12 cellular contexts compared by ENCODE assay signal in the genomic region with DNA sequence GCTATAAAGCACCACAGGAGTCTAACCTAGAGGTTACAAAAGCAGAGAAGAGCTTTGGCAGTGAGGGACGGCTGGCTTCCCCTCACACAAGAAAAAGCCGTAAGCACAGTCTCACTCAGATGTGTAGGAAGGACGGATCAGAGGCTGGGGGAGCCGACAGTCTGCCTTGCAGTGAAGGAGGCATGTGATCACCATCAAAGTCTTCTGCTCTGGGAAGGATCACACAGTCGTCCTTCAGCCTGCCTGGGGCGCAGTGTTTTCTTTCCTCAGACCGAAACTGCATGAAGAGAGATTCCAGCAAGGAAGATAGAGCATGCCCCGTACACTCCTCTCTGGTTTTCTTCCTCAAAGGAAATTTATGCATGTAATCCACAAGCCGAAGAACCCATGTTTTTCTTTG. TPM values are rescaled to one million over a fixed set of nuclear protein-coding genes. Genes with fewer than 3 reads are reported as not detected.
DNase-seq lines count a peak whose midpoint lies in the region; ATAC-seq and TF ChIP-seq lines count a peak whose summit lies in the region.
"Had no signal": no experiment of that assay in that cellular context is flagged by ENCODE, and none has a peak within 500 bp of the region (broad histone marks: within the 10 kb centered on the region; RNA-seq: fewer than 3 reads in every experiment).

No MANE protein-coding gene starts in this region.

- H2BK12ac ChIP-seq in trophoblast cell (ENCODE audit: low read length), result no peak overlapping the region

- peaks cover 88% of the 10 kb centered on the region for H3K36me3 Mint-ChIP-seq in Calu3 (ENCODE audit: insufficient read depth, unreplicated experiment)
- peaks cover 7% of the 10 kb centered on the region for H3K36me3 Mint-ChIP-seq in chondrocyte (ENCODE audit: low read depth)

- no peak overlapping the region for H2BK5ac ChIP-seq in trophoblast cell (ENCODE audit: low read depth, low read length, poor library complexity)

- WGBS in hepatocyte (ENCODE audit: low lambda C conversion rate, missing lambda C conversion rate), result 15% methylated on average over 9 of the region's 9 CpGs
- WGBS in trophoblast cell (ENCODE audit: extremely low coverage, insufficient coverage, insufficient read length), result no CpG with 5 or more reads among the region's 9 CpGs

- no peaks in the 10 kb centered on the region for H3K9me3 ChIP-seq in hepatocyte (ENCODE audit: low read depth)
- no peaks in the 10 kb centered on the region for H3K9me3 ChIP-seq in trophoblast cell (ENCODE audit: insufficient read depth, low read depth, low read length)
- H3K9me3 ChIP-seq: vagina had no signal

- no peak overlapping the region for H3K23ac ChIP-seq in trophoblast cell (ENCODE audit: low read length)

- TF ChIP-seq CTCF in Calu3 (IDR thresholded peaks at IDR 0.05; ENCODE audit: unreplicated experiment) (no peak), chondrocyte (IDR thresholded peaks at IDR 0.05) (no peak), hepatocyte (IDR thresholded peaks at IDR 0.05; ENCODE audit: poor library complexity) (no peak), GM13976 (IDR thresholded peaks at IDR 0.05; ENCODE audit: borderline replicate concordance, control extremely low read depth, extremely low read depth, insufficient read depth, missing control alignments) (no peak)

- H4K12ac ChIP-seq in trophoblast cell (ENCODE audit: low read depth, low read length), result no peak overlapping the region

- H3K4ac ChIP-seq in trophoblast cell (ENCODE audit: low read depth, low read length), result no peak overlapping the region

- no peak overlapping the region for H3K14ac ChIP-seq in trophoblast cell (ENCODE audit: low read length)

- peak overlapping the region; percentile 94 for H3K27ac Mint-ChIP-seq in Calu3 (ENCODE audit: unreplicated experiment)
- peak overlapping the region; percentile 91 for H3K27ac Mint-ChIP-seq in chondrocyte (ENCODE audit: unreplicated experiment)
- H3K27ac Mint-ChIP-seq: activated CD4-positive, alpha-beta memory T cell treated with anti-CD3 and anti-CD28 coated beads, Interleukin-2, amount 10 ng/mL, durations not matched to agents 7 days and 5 days had no signal

- no peak overlapping the region for H4K91ac ChIP-seq in trophoblast cell (ENCODE audit: low read depth, low read length)

- H3K27ac ChIP-seq in hepatocyte (peak overlapping the region; percentile 94), trophoblast cell (ENCODE audit: low read depth, low read length) (peak overlapping the region; percentile 61)
- H3K27ac ChIP-seq: vagina had no signal

- H3K4me2 ChIP-seq in hepatocyte (peak overlapping the region; percentile 63), trophoblast cell (ENCODE audit: low read length) (no peak overlapping the region)

- H3K4me3 Mint-ChIP-seq in Calu3 (ENCODE audit: low read depth, unreplicated experiment) (peak overlapping the region; percentile 64), chondrocyte (ENCODE audit: unreplicated experiment) (peak overlapping the region; percentile 72)
- H3K4me3 Mint-ChIP-seq: activated CD4-positive, alpha-beta memory T cell treated with anti-CD3 and anti-CD28 coated beads, Interleukin-2, amount 10 ng/mL, durations not matched to agents 7 days and 5 days had no signal

- H4K20me1 ChIP-seq in hepatocyte (ENCODE audit: insufficient read depth, poor library complexity, severe bottlenecking), result peaks cover 42% of the 10 kb centered on the region

- H3K4me1 Mint-ChIP-seq in Calu3 (ENCODE audit: low read depth, unreplicated experiment) (peaks cover 86% of the 10 kb centered on the region), chondrocyte (ENCODE audit: low read depth) (peaks cover 35% of the 10 kb centered on the region)
- H3K4me1 Mint-ChIP-seq: activated CD4-positive, alpha-beta memory T cell treated with anti-CD3 and anti-CD28 coated beads, Interleukin-2, amount 10 ng/mL, durations not matched to agents 7 days and 5 days had no signal

- CTCF ChIA-PET in Calu3 (lab: Charles Lee), result interaction anchor here (1.1 to 1.6 kb wide), 4 partner anchors 8 to 518 kb away, joined by 3 to 5 read pairs (median 4); no protein-coding TSS in a partner anchor

- H3K36me3 ChIP-seq in hepatocyte (replicated peaks; ENCODE audit: insufficient read depth, low read depth) (no peaks in the 10 kb centered on the region), trophoblast cell (ENCODE audit: control insufficient read depth in 1 of 2, insufficient read depth in 2 of 2, low read length in 2 of 2) (no peaks in the 10 kb centered on the region)
- H3K36me3 ChIP-seq: vagina had no signal

- H3K9me3 Mint-ChIP-seq in Calu3 (ENCODE audit: low read depth, unreplicated experiment) (no peaks in the 10 kb centered on the region), chondrocyte (ENCODE audit: low read depth) (no peaks in the 10 kb centered on the region)
- H3K9me3 Mint-ChIP-seq: activated CD4-positive, alpha-beta memory T cell treated with anti-CD3 and anti-CD28 coated beads, Interleukin-2, amount 10 ng/mL, durations not matched to agents 7 days and 5 days had no signal

- peaks cover 91% of the 10 kb centered on the region for H3K4me1 ChIP-seq in hepatocyte (ENCODE audit: insufficient read depth)
- peaks cover 3 to 7% of the 10 kb centered on the region in 2 experiments for H3K4me1 ChIP-seq in trophoblast cell (ENCODE audit: control insufficient read depth in 1 of 2, insufficient read depth in 2 of 2, low read length in 2 of 2)
- H3K4me1 ChIP-seq: vagina had no signal

- no peak overlapping the region for H3K4me3 ChIP-seq in hepatocyte
- no peak overlapping the region for H3K4me3 ChIP-seq in trophoblast cell (ENCODE audit: low read depth, low read length)
- H3K4me3 ChIP-seq: vagina had no signal

- no peaks in the 10 kb centered on the region for H3K79me1 ChIP-seq in trophoblast cell (ENCODE audit: low read length)

- DNase-seq in Calu3, result no peak
- no peak for DNase-seq in chondrocyte (ENCODE audit: low spot score)
- peak; percentile 78 for DNase-seq in hepatocyte (ENCODE audit: low spot score)
- no peak for DNase-seq in trophoblast cell
- no peak for DNase-seq in GM13976 (ENCODE audit: low spot score)
- DNase-seq in D341Med (ENCODE audit: low spot score), result no peak
- DNase-seq: ACHN; activated CD4-positive, alpha-beta memory T cell treated with anti-CD3 and anti-CD28 coated beads, Interleukin-2, amount 10 ng/mL, durations not matched to agents 7 days and 5 days; activated naive CD4-positive, alpha-beta T cell had no signal

- no peak for ATAC-seq in HG03439 (IDR thresholded peaks at IDR 0.05; ENCODE audit: unreplicated experiment)
- ATAC-seq in HG03159 (IDR thresholded peaks at IDR 0.05; ENCODE audit: unreplicated experiment), result no peak

- H4K8ac ChIP-seq in trophoblast cell (ENCODE audit: low read depth, low read length), result no peak overlapping the region

- no peak overlapping the region for H2BK120ac ChIP-seq in trophoblast cell (ENCODE audit: insufficient read depth, low read length, poor library complexity)

- H2AK5ac ChIP-seq in trophoblast cell (ENCODE audit: low read length), result no peak overlapping the region

- no TSS peak for BruUV-seq in Calu3 (replicated peaks; lab: Mats Ljungman, UMichigan)

- no peak overlapping the region for H3K9ac ChIP-seq in trophoblast cell (ENCODE audit: low read length)

- no peak overlapping the region for H3K18ac ChIP-seq in trophoblast cell (ENCODE audit: low read length)

- no peaks in the 10 kb centered on the region for H3K27me3 ChIP-seq in hepatocyte
- H3K27me3 ChIP-seq in trophoblast cell (ENCODE audit: insufficient read depth, low read length), result no peaks in the 10 kb centered on the region
- H3K27me3 ChIP-seq: vagina had no signal

- H3K79me2 ChIP-seq in hepatocyte (peaks cover 85% of the 10 kb centered on the region), trophoblast cell (ENCODE audit: control insufficient read depth, insufficient read depth, low read length, poor library complexity) (no peaks in the 10 kb centered on the region)

- intact Hi-C loops in Calu3 (cut with micrococcal nuclease; ENCODE audit: unreplicated experiment), result loop anchor here (5.0 kb wide), 1 partner anchor 154 kb away; no protein-coding TSS in a partner anchor

- no peaks in the 10 kb centered on the region for H3K27me3 Mint-ChIP-seq in Calu3 (ENCODE audit: unreplicated experiment)
- no peaks in the 10 kb centered on the region for H3K27me3 Mint-ChIP-seq in chondrocyte (ENCODE audit: low read depth)

- in situ Hi-C loops in GM13976 (cut with MboI; ENCODE audit: low sequenced_read_pairs, unreplicated experiment), result no loop called here

- no peaks in the 10 kb centered on the region for H3K9me2 ChIP-seq in hepatocyte (replicated peaks; ENCODE audit: insufficient read depth)

- H2AFZ ChIP-seq in hepatocyte (no peak overlapping the region), trophoblast cell (ENCODE audit: insufficient read depth, low read length, poor library complexity) (no peak overlapping the region)

RNA-seq across cellular contexts. Expression of a gene that starts 24.1 kb away (rescaled TPM):
- total RNA-seq in Calu3 (2022), result 54.6 and 58.4 TPM in 2 replicates
- 3.6 to 13.9 TPM (median 13.1 TPM) in 3 replicates for total RNA-seq in chondrocyte
- 122 and 125 TPM in 2 replicates for total RNA-seq in hepatocyte
- polyA plus RNA-seq in hepatocyte, result 116 and 128 TPM in 2 replicates
- polyA plus RNA-seq in trophoblast cell (2013), result 1.7 and 1.9 TPM in 2 replicates
- total RNA-seq: activated CD4-positive, alpha-beta memory T cell treated with anti-CD3 and anti-CD28 coated beads, Interleukin-2, amount 10 ng/mL, durations not matched to agents 7 days and 5 days had no signal
